Comparison of ENCODE assay signal across 8 cellular contexts in the genomic region with DNA sequence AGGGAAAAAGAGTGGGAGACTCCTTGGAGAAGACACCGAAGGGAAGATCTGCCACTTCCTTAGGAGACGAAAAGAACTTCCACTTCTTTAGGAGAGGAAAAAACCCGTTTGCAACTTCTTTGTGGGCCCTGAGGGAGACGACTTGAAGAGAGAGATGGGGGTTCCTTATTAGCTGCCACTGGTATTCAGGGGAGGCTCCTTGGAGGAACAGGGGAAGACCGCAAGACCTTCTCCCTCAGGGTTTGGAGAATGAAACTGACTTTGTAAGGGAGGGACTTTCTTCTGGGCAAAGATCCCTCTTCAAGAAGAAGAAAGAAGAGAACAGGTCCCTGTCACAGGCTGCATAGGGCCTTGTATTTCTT. TPM values are rescaled to one million over a fixed set of nuclear protein-coding genes. Genes with fewer than 3 reads are reported as not detected.
DNase-seq lines count a peak whose midpoint lies in the region; ATAC-seq and TF ChIP-seq lines count a peak whose summit lies in the region.

No MANE protein-coding gene starts in this region.

- H3K4me3 Mint-ChIP-seq in progenitor cell of endocrine pancreas (ENCODE audit: low read depth): peak overlapping the region; percentile 100

- H3K36me3 ChIP-seq in ES-I3 (ENCODE audit: insufficient read depth, low read length): no peaks in the 10 kb centered on the region
- H3K36me3 ChIP-seq in esophagus (ENCODE audit: control insufficient read depth in 2 of 2, insufficient read depth in 2 of 2, low read length in 1 of 2): peaks cover 0 to 2% of the 10 kb centered on the region in 2 donors

- CTCF ChIA-PET in RWPE1 (lab: Yijun Ruan, JAX): no interaction called here

- H3K27ac Mint-ChIP-seq in progenitor cell of endocrine pancreas: peak overlapping the region; percentile 100

- H3K27me3 Mint-ChIP-seq in progenitor cell of endocrine pancreas: no peaks in the 10 kb centered on the region

- H3K4me1 Mint-ChIP-seq in progenitor cell of endocrine pancreas (ENCODE audit: low read depth): peaks cover 24% of the 10 kb centered on the region

- H3K9ac ChIP-seq in ES-I3 (ENCODE audit: low read depth, low read length): peak overlapping the region; percentile 98

- DNase-seq in RWPE1 (ENCODE audit: low spot score) (no peak), progenitor cell of endocrine pancreas (ENCODE audit: low spot score, unreplicated experiment) (no peak), T1000 (lab: John Stamatoyannopoulos, UW) (no peak), GM20000 (ENCODE audit: low spot score) (no peak), DMS79 (lab: John Stamatoyannopoulos, UW) (no peak)

- no peaks in the 10 kb centered on the region for H3K36me3 Mint-ChIP-seq in progenitor cell of endocrine pancreas (ENCODE audit: insufficient read depth)

- POLR2A ChIA-PET in RWPE1 (lab: Yijun Ruan, JAX; ENCODE audit: low non-redundant PET): no interaction called here

- TF ChIP-seq CTCF in RWPE1 (conservative IDR thresholded peaks at IDR 0.05; ENCODE audit: low read depth) (no peak), progenitor cell of endocrine pancreas (IDR thresholded peaks at IDR 0.05; ENCODE audit: unreplicated experiment) (no peak), GM20000 (IDR thresholded peaks at IDR 0.05; ENCODE audit: extremely low read depth, missing control alignments) (no peak)

- H3K9me3 Mint-ChIP-seq in progenitor cell of endocrine pancreas (ENCODE audit: low read depth): no peaks in the 10 kb centered on the region

- H3K4me1 ChIP-seq in ES-I3 (ENCODE audit: insufficient read depth, low read length) (no peaks in the 10 kb centered on the region; the same call in 1 of the 2 replicates), esophagus (ENCODE audit: control insufficient read depth in 2 of 2, insufficient read depth in 2 of 2, low read length in 1 of 2) (peaks cover 0 to 7% of the 10 kb centered on the region in 2 donors)

- H3K4me3 ChIP-seq in esophagus (ENCODE audit: low read depth in 1 of 2, low read length in 2 of 2): peak overlapping the region; percentile 94 to 97

- H3K9me3 ChIP-seq in ES-I3 (ENCODE audit: control insufficient read depth, insufficient read depth, low read length) (no peaks in the 10 kb centered on the region), esophagus (ENCODE audit: control insufficient read depth in 2 of 2, insufficient read depth in 1 of 2, low read depth in 1 of 2, low read length in 1 of 2) (no peaks in the 10 kb centered on the region)

- no peak for ATAC-seq in HG03571 (IDR thresholded peaks at IDR 0.05; ENCODE audit: unreplicated experiment)

- peak overlapping the region; percentile 84 for H3K27ac ChIP-seq in RWPE1
- peak overlapping the region; percentile 85 to 90 for H3K27ac ChIP-seq in esophagus (ENCODE audit: low read depth in 2 of 2, low read length in 1 of 2)

- WGBS in esophagus, 2 donors: 0% methylated on average over 5 of the region's 5 CpGs

- H3K27me3 ChIP-seq in esophagus (ENCODE audit: control insufficient read depth in 1 of 2, insufficient read depth in 2 of 2, low read length in 2 of 2): no peaks in the 10 kb centered on the region

RNA-seq across cellular contexts. Expression of a gene that starts 0.4 kb away (rescaled TPM):
- polyA plus RNA-seq in esophagus: 10 to 100 TPM; 37.0 to 61.8 TPM
- 15.2 and 16.3 TPM in 2 replicates for total RNA-seq in progenitor cell of endocrine pancreas

RNA-seq across cellular contexts. Expression of a gene that starts 0.9 kb away (rescaled TPM):
- polyA plus RNA-seq in esophagus: 10 to 100 TPM; 26.3 to 31.9 TPM
- 15.4 and 17.0 TPM in 2 replicates for total RNA-seq in progenitor cell of endocrine pancreas

RNA-seq across cellular contexts. Expression of a gene that starts 21.7 kb away (rescaled TPM):
- polyA plus RNA-seq in esophagus: 10 to 100 TPM; 13.8 to 17.3 TPM
- total RNA-seq in progenitor cell of endocrine pancreas: 12.8 and 14.3 TPM in 2 replicates

RNA-seq across cellular contexts. Expression of a gene that starts 29.2 kb away (rescaled TPM):
- polyA plus RNA-seq in esophagus: 10 to 100 TPM; 42.9 to 68.8 TPM
- total RNA-seq in progenitor cell of endocrine pancreas: 4.4 and 4.6 TPM in 2 replicates

RNA-seq across cellular contexts. Expression of a gene that starts 34.1 kb away (rescaled TPM):
- 1 to 10 TPM; 3.1 to 6.0 TPM for polyA plus RNA-seq in esophagus
- 8.6 and 10.7 TPM in 2 replicates for total RNA-seq in progenitor cell of endocrine pancreas
